Comparison of ENCODE assay signal across 26 cellular contexts in the genomic region with DNA sequence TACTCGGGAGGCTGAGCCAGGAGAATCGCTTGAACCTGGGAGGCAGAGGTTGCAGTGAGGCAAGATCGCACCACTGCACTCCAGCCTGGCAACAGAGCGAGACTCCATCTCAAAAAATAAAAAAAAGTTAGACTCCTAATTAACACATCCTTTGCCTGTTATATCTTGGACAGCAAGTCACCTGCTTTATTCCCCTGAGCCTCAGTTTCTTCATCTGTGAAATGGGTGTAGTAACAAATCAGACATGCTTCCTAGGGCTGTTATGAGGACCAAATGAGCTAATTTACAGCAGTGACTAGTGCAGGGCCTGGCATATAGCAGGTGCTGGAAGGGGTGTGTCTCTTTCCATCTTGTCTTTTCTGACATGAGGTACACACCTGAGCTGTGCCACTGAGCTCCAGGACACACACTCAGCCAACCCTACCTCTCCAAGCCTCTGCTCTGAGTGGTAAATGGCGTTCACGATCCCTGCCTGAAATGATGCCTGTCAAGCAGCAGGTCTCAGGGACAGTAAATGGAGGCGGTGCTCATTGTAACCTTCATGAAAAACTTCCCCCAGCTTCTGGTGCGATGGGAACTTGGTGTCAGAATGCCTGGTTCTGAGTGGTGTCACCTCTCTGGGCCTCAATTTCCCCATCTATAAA. TPM values are rescaled to one million over a fixed set of nuclear protein-coding genes. Genes with fewer than 3 reads are reported as not detected.
"Had no signal": no experiment of that assay in that cellular context is flagged by ENCODE, and none has a peak within 500 bp of the region (broad histone marks: within the 10 kb centered on the region; RNA-seq: fewer than 3 reads in every experiment).

No MANE protein-coding gene starts in this region.

- H3K9ac ChIP-seq: parathyroid adenoma had no signal

- H3K4me1 Mint-ChIP-seq: activated naive CD4-positive, alpha-beta T cell treated with anti-CD3 and anti-CD28 coated beads, Interleukin-2, amount 50 U/mL, for 24 hours; central memory CD8-positive, alpha-beta T cell had no signal

- H3K4me3 Mint-ChIP-seq: activated CD4-positive, alpha-beta memory T cell treated with anti-CD3 and anti-CD28 coated beads, Interleukin-2, amount 10 ng/mL, durations not matched to agents 7 days and 5 days; activated CD4-positive, alpha-beta T cell treated with anti-CD3 and anti-CD28 coated beads, Interleukin-2, amount 10 ng/mL, durations not matched to agents 24 days and 14 days; activated naive CD4-positive, alpha-beta T cell treated with anti-CD3 and anti-CD28 coated beads, Interleukin-2, amount 50 U/mL, for 24 hours; activated T-cell treated with anti-CD3 and anti-CD28 coated beads, Interleukin-2, amount 50 U/mL, for 24 hours; central memory CD8-positive, alpha-beta T cell; dendritic cell treated with granulocyte-macrophage colony-stimulating factor and Interleukin-4, amounts not matched to agents 40 ng/mL and 50 ng/mL, for 4 days; endodermal cell; natural killer cell treated with Interleukin-12 subunit alpha and Interleukin-12 subunit beta and Interleukin-15 and Interleukin-18, amount 100 ng/mL, for 72 hours had no signal

- H3K27me3 ChIP-seq: heart right ventricle had no signal

- H3K27ac ChIP-seq: foreskin keratinocyte, heart right ventricle, lower lobe of right lung, parathyroid adenoma, psoas muscle, spleen, thoracic aorta had no signal

- H3K9me3 Mint-ChIP-seq: activated CD4-positive, alpha-beta memory T cell treated with anti-CD3 and anti-CD28 coated beads, Interleukin-2, amount 10 ng/mL, durations not matched to agents 7 days and 5 days; activated CD4-positive, alpha-beta T cell treated with anti-CD3 and anti-CD28 coated beads, Interleukin-2, amount 10 ng/mL, durations not matched to agents 24 days and 14 days; activated naive CD4-positive, alpha-beta T cell treated with anti-CD3 and anti-CD28 coated beads, Interleukin-2, amount 50 U/mL, for 24 hours; activated T-cell treated with anti-CD3 and anti-CD28 coated beads, Interleukin-2, amount 50 U/mL, for 24 hours; central memory CD8-positive, alpha-beta T cell; dendritic cell treated with granulocyte-macrophage colony-stimulating factor and Interleukin-4, amounts not matched to agents 40 ng/mL and 50 ng/mL, for 4 days; endodermal cell; natural killer cell treated with Interleukin-12 subunit alpha and Interleukin-12 subunit beta and Interleukin-15 and Interleukin-18, amount 100 ng/mL, for 72 hours had no signal

- H3K79me2 ChIP-seq: parathyroid adenoma had no signal

- H2AFZ ChIP-seq: parathyroid adenoma had no signal

- H3K27ac Mint-ChIP-seq: activated CD4-positive, alpha-beta memory T cell treated with anti-CD3 and anti-CD28 coated beads, Interleukin-2, amount 10 ng/mL, durations not matched to agents 7 days and 5 days; activated CD4-positive, alpha-beta T cell treated with anti-CD3 and anti-CD28 coated beads, Interleukin-2, amount 10 ng/mL, durations not matched to agents 24 days and 14 days; activated naive CD4-positive, alpha-beta T cell treated with anti-CD3 and anti-CD28 coated beads, Interleukin-2, amount 50 U/mL, for 24 hours; activated T-cell treated with anti-CD3 and anti-CD28 coated beads, Interleukin-2, amount 50 U/mL, for 24 hours; endodermal cell; natural killer cell treated with Interleukin-12 subunit alpha and Interleukin-12 subunit beta and Interleukin-15 and Interleukin-18, amount 100 ng/mL, for 72 hours had no signal

- H3K36me3 ChIP-seq: heart right ventricle, lower lobe of right lung, spleen, thoracic aorta had no signal

- H3K4me3 ChIP-seq: heart right ventricle, lower lobe of right lung, psoas muscle, spleen, thoracic aorta had no signal

- H3K27me3 Mint-ChIP-seq: activated naive CD4-positive, alpha-beta T cell treated with anti-CD3 and anti-CD28 coated beads, Interleukin-2, amount 50 U/mL, for 24 hours had no signal

- H3K36me3 Mint-ChIP-seq: activated naive CD4-positive, alpha-beta T cell treated with anti-CD3 and anti-CD28 coated beads, Interleukin-2, amount 50 U/mL, for 24 hours; natural killer cell treated with Interleukin-12 subunit alpha and Interleukin-12 subunit beta and Interleukin-15 and Interleukin-18, amount 100 ng/mL, for 72 hours had no signal

- H3K4me1 ChIP-seq: foreskin keratinocyte, lower lobe of right lung, parathyroid adenoma, psoas muscle, spleen had no signal

- H3K9me3 ChIP-seq: heart right ventricle, lower lobe of right lung, psoas muscle, spleen, thoracic aorta had no signal

- ATAC-seq: esophagus mucosa; foreskin keratinocyte; lower lobe of right lung; natural killer cell treated with Interleukin-12 subunit alpha and Interleukin-12 subunit beta and Interleukin-15 and Interleukin-18, amount 100 ng/mL, for 72 hours had no signal

- DNase-seq: activated CD4-positive, alpha-beta memory T cell treated with anti-CD3 and anti-CD28 coated beads, Interleukin-2, amount 10 ng/mL, durations not matched to agents 7 days and 5 days; activated CD4-positive, alpha-beta T cell treated with anti-CD3 and anti-CD28 coated beads, Interleukin-2, amount 10 ng/mL, durations not matched to agents 24 days and 14 days; activated CD4-positive, CD25-positive, alpha-beta regulatory T cell treated with anti-CD3 and anti-CD28 coated beads, Interleukin-2, amount 50 U/mL, for 72 hours; activated CD8-positive, alpha-beta memory T cell treated with anti-CD3 and anti-CD28 coated beads, Interleukin-2, amount 50 U/mL, for 48 hours; activated T-cell treated with anti-CD3 and anti-CD28 coated beads, Interleukin-2, amount 50 U/mL, for 24 hours; anterior cingulate cortex; endodermal cell; foreskin keratinocyte; heart right ventricle; lower lobe of right lung; mesendoderm; spleen; stimulated activated naive CD4-positive, alpha-beta T cell treated with Interleukin-2 at 50 U/mL for 16 hours; T-helper 2 cell had no signal

RNA-seq across cellular contexts. Expression of a gene that starts 31.7 kb away (rescaled TPM):
- total RNA-seq: activated CD4-positive, alpha-beta memory T cell treated with anti-CD3 and anti-CD28 coated beads, Interleukin-2, amount 10 ng/mL, durations not matched to agents 7 days and 5 days; activated CD4-positive, alpha-beta T cell treated with anti-CD3 and anti-CD28 coated beads, Interleukin-2, amount 10 ng/mL, durations not matched to agents 24 days and 14 days; bronchial epithelial cell; esophagus mucosa; foreskin keratinocyte; glomerular endothelial cell; kidney epithelial cell; lower lobe of right lung; mononuclear cell; natural killer cell treated with Interleukin-12 subunit alpha and Interleukin-12 subunit beta and Interleukin-15 and Interleukin-18, amount 100 ng/mL, for 72 hours; psoas muscle; spleen; thoracic aorta had no signal
- polyA plus RNA-seq: foreskin keratinocyte, heart right ventricle had no signal
